8 cellular contexts compared by ENCODE assay signal in the genomic region with DNA sequence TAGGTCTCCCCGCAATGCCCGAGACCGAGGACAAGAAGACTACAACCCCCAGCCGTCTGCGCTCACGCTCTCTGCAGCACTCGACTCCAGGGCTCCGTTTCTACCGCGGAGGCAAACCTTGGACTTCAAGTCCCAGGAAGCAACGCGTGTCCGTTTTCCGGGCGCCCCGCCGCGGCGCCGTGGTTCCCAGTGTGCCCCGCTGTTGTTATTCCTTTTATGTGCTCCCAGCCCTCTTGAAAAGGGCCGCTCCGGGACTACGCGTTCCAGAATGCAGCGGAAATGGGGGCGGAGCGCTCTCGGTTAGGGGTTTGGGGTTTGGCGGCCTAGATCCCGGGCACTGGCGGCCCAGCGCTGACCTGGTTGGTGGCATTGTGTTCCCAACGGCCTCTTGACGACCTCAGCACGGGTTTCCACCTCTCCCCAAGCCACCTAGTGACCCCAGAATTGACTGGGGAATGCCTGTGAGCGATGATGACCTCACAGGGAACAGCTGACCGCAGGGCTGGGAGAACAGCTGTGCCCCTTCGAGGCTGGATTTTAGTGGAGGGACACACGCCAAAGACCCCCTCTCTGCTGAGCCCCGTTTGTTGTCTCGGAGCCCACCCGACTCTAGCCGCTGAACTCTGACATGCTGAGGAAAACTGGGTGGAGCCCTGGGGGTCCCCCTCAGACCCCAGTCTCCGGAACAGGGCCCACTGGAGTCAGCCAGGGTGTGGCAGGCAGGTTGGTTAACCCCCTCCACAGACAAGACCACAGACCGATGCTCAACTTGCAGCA. TPM values are rescaled to one million over a fixed set of nuclear protein-coding genes. Genes with fewer than 3 reads are reported as not detected.
DNase-seq lines count a peak whose midpoint lies in the region; ATAC-seq lines count a peak whose summit lies in the region.

No MANE protein-coding gene starts in this region.

- POLR2A ChIA-PET in activated CD4-positive, alpha-beta T cell treated with anti-CD3 and anti-CD28 coated beads, Interleukin-2, amount 10 ng/mL, durations not matched to agents 7 days and 5 days (lab: Charles Lee), result no interaction called here

- DNase-seq in C1 segment of cervical spinal cord (lab: John Stamatoyannopoulos, UW), result peak; percentile 91 to 100 (median 98)
- peak; percentile 99 for DNase-seq in NCI-H526 treated with DMSO at 0.1 percent for 48 hours (lab: John Stamatoyannopoulos, UW)
- peak; percentile 99 for DNase-seq in activated CD4-positive, alpha-beta T cell treated with anti-CD3 and anti-CD28 coated beads, Interleukin-2, amount 10 ng/mL, durations not matched to agents 7 days and 5 days
- peak; percentile 48 for DNase-seq in cortex of kidney (lab: John Stamatoyannopoulos, UW)
- DNase-seq in left kidney (ENCODE audit: low read depth, low spot score), result peak; percentile 100
- peak; percentile 98 for DNase-seq in stimulated activated CD4-positive, alpha-beta T cell treated with anti-CD3 and anti-CD28 coated beads, Interleukin-1b, Interleukin-23, amount 100 ng/mL, for 48 hours

- H3K27me3 Mint-ChIP-seq in activated CD4-positive, alpha-beta T cell treated with anti-CD3 and anti-CD28 coated beads, Interleukin-2, amount 10 ng/mL, durations not matched to agents 7 days and 5 days, result no peaks in the 10 kb centered on the region

- peaks cover 2% of the 10 kb centered on the region for H3K36me3 Mint-ChIP-seq in activated CD4-positive, alpha-beta T cell treated with anti-CD3 and anti-CD28 coated beads, Interleukin-2, amount 10 ng/mL, durations not matched to agents 7 days and 5 days (ENCODE audit: low read depth)

- ATAC-seq in GM19351 (IDR thresholded peaks at IDR 0.05; ENCODE audit: unreplicated experiment), result peak; percentile 85
- ATAC-seq in HG03520 (IDR thresholded peaks at IDR 0.05; ENCODE audit: unreplicated experiment), result peak; percentile 84

- H3K4me3 Mint-ChIP-seq in activated CD4-positive, alpha-beta T cell treated with anti-CD3 and anti-CD28 coated beads, Interleukin-2, amount 10 ng/mL, durations not matched to agents 7 days and 5 days, result peak overlapping the region; percentile 91

- CTCF ChIA-PET in activated CD4-positive, alpha-beta T cell treated with anti-CD3 and anti-CD28 coated beads, Interleukin-2, amount 10 ng/mL, durations not matched to agents 7 days and 5 days (lab: Charles Lee), result interaction anchor here (0.8 to 1.7 kb wide), 8 partner anchors 9 to 44 kb away, joined by 3 to 6 read pairs (median 4); a partner anchor contains a TSS

- no peaks in the 10 kb centered on the region for H3K9me3 Mint-ChIP-seq in activated CD4-positive, alpha-beta T cell treated with anti-CD3 and anti-CD28 coated beads, Interleukin-2, amount 10 ng/mL, durations not matched to agents 7 days and 5 days

- H3K27ac Mint-ChIP-seq in activated CD4-positive, alpha-beta T cell treated with anti-CD3 and anti-CD28 coated beads, Interleukin-2, amount 10 ng/mL, durations not matched to agents 7 days and 5 days, result peak overlapping the region; percentile 95

- peaks cover 47% of the 10 kb centered on the region for H3K4me1 Mint-ChIP-seq in activated CD4-positive, alpha-beta T cell treated with anti-CD3 and anti-CD28 coated beads, Interleukin-2, amount 10 ng/mL, durations not matched to agents 7 days and 5 days

RNA-seq across cellular contexts. Expression of a gene that starts 0.5 kb away (rescaled TPM):
- 10 to 100 TPM; 26.0 to 26.9 TPM for total RNA-seq in activated CD4-positive, alpha-beta T cell treated with anti-CD3 and anti-CD28 coated beads, Interleukin-2, amount 10 ng/mL, durations not matched to agents 7 days and 5 days

RNA-seq across cellular contexts. Expression of a gene that starts 1.2 kb away (rescaled TPM):
- total RNA-seq in activated CD4-positive, alpha-beta T cell treated with anti-CD3 and anti-CD28 coated beads, Interleukin-2, amount 10 ng/mL, durations not matched to agents 7 days and 5 days, result 100 to 1,000 TPM; 106 to 114 TPM

RNA-seq across cellular contexts. Expression of a gene that starts 9.8 kb away (rescaled TPM):
- total RNA-seq in activated CD4-positive, alpha-beta T cell treated with anti-CD3 and anti-CD28 coated beads, Interleukin-2, amount 10 ng/mL, durations not matched to agents 7 days and 5 days, result 1 to 10 TPM; 6.0 to 8.3 TPM

RNA-seq across cellular contexts. Expression of a gene that starts 22.4 kb away (rescaled TPM):
- 10 to 100 TPM; 76.4 to 85.9 TPM for total RNA-seq in activated CD4-positive, alpha-beta T cell treated with anti-CD3 and anti-CD28 coated beads, Interleukin-2, amount 10 ng/mL, durations not matched to agents 7 days and 5 days

RNA-seq across cellular contexts. Expression of a gene that starts 25.1 kb away (rescaled TPM):
- total RNA-seq in activated CD4-positive, alpha-beta T cell treated with anti-CD3 and anti-CD28 coated beads, Interleukin-2, amount 10 ng/mL, durations not matched to agents 7 days and 5 days, result 10 to 100 TPM; 73.7 to 77.1 TPM

Comparison
In these comparisons a context has a peak if more than half of its experiments do, and no peak if none do; other contexts are left out.
1. Peak in every context shown above with its lines: DNase-seq and ATAC-seq.
2. DNase-seq: peak in every context shown above with its lines; median percentile 100 in left kidney; 99 in NCI-H526 treated with DMSO at 0.1 percent for 48 hours; 99 in activated CD4-positive, alpha-beta T cell treated with anti-CD3 and anti-CD28 coated beads, Interleukin-2, amount 10 ng/mL, durations not matched to agents 7 days and 5 days; 98 in stimulated activated CD4-positive, alpha-beta T cell treated with anti-CD3 and anti-CD28 coated beads, Interleukin-1b, Interleukin-23, amount 100 ng/mL, for 48 hours; 98 in C1 segment of cervical spinal cord; 48 in cortex of kidney.